In the genomic region with DNA sequence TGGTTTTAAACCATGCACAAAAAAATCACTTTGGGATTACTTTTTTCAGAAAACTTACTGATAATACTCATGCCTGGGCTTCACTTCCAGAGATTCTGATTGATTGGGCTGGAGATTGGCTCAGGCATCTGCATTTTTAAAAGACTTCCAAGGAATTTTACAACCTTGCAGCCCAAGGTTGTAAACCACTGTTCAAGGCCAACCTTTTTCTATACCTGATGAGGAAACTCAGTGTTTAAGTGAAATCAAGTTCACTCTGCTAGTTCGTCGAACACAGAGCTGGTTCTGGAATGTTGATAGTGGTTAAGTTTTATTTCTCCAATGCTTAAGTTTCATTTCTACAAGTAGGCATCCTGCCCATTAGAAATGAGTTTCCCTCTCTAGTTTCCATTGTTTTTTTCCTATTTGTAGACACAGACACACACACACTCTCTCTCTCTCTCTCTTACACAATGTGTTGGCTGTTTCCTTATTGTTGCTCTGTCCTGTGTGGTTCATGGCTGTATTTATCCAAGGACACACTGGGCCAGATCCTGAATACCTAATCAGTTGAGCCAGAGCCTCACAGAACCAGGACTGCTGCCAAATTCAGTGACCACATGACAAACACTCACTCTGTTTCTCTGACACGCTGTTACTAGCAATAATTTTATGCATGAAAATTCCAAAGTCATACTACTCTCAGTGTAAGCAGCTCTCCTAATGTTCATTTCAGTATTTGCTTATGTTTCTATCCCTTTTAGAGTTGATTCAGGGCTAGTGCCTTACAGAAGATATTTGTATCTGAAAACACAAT, we compare ENCODE assay signal across 1 cellular context.
TF ChIP-seq lines count a peak whose summit lies in the region.

No MANE protein-coding gene starts in this region.

TF ChIP-seq in liver, 16 proteins besides CTCF, POLR2A, EP300 and RAD21 (continued from another document):
- TF ChIP-seq, protein P1, sequence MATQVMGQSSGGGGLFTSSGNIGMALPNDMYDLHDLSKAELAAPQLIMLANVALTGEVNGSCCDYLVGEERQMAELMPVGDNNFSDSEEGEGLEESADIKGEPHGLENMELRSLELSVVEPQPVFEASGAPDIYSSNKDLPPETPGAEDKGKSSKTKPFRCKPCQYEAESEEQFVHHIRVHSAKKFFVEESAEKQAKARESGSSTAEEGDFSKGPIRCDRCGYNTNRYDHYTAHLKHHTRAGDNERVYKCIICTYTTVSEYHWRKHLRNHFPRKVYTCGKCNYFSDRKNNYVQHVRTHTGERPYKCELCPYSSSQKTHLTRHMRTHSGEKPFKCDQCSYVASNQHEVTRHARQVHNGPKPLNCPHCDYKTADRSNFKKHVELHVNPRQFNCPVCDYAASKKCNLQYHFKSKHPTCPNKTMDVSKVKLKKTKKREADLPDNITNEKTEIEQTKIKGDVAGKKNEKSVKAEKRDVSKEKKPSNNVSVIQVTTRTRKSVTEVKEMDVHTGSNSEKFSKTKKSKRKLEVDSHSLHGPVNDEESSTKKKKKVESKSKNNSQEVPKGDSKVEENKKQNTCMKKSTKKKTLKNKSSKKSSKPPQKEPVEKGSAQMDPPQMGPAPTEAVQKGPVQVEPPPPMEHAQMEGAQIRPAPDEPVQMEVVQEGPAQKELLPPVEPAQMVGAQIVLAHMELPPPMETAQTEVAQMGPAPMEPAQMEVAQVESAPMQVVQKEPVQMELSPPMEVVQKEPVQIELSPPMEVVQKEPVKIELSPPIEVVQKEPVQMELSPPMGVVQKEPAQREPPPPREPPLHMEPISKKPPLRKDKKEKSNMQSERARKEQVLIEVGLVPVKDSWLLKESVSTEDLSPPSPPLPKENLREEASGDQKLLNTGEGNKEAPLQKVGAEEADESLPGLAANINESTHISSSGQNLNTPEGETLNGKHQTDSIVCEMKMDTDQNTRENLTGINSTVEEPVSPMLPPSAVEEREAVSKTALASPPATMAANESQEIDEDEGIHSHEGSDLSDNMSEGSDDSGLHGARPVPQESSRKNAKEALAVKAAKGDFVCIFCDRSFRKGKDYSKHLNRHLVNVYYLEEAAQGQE (IDR thresholded peaks at IDR 0.05) = peak; percentile 83
- no peak for TF ChIP-seq TAF1 (conservative IDR thresholded peaks at IDR 0.05)
- TF ChIP-seq, protein P2, sequence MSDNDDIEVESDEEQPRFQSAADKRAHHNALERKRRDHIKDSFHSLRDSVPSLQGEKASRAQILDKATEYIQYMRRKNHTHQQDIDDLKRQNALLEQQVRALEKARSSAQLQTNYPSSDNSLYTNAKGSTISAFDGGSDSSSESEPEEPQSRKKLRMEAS (IDR thresholded peaks at IDR 0.05) = peak; percentile 96
TF ChIP-seq in liver: peak in this region for 15.
